37 cellular contexts compared by ENCODE assay signal in the genomic region with DNA sequence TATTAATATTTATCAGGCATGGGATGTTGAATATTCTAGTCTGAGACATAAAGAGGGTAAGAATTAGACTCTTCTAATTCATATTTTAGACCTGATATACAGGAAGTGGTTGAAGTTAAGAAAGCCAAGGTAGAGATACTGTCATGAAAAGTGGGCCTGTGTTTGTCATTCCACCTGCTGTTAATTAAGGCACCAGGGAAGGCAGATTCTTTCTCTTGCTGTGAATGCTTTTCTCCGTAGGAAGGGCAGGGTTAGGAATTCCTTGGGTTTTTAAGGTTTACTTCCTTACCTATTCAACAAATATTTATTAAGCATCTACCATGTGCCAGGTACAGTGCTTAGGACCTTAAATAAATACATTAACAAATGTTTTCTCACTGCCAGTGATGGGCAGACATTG.
"Had no signal": no experiment of that assay in that cellular context is flagged by ENCODE, and none has a peak within 500 bp of the region (broad histone marks: within the 10 kb centered on the region; RNA-seq: fewer than 3 reads in every experiment).

No MANE protein-coding gene starts in this region.

- ATAC-seq: activated CD4-positive, alpha-beta T cell treated with anti-CD3 and anti-CD28 coated beads for 36 hours; activated CD4-positive, CD25-positive, alpha-beta regulatory T cell treated with anti-CD3 and anti-CD28 coated beads, Interleukin-2, amount 50 U/mL, for 24 hours; activated CD8-positive, alpha-beta memory T cell treated with anti-CD3 and anti-CD28 coated beads, Interleukin-2, amount 10 ng/mL, durations not matched to agents 7 days and 5 days; activated CD8-positive, alpha-beta T cell treated with anti-CD3 and anti-CD28 coated beads, Interleukin-2, amount 10 ng/mL, durations not matched to agents 7 days and 5 days; activated naive CD8-positive, alpha-beta T cell treated with anti-CD3 and anti-CD28 coated beads, Interleukin-2, amount 50 U/mL, for 24 hours had no signal

- H3K27ac ChIP-seq: ascending aorta, cardiac muscle cell, VCaP had no signal

- H3K4me3 ChIP-seq: ascending aorta, cardiac muscle cell had no signal

- FAIRE-seq: bronchial epithelial cell, TTC549 had no signal

- DNase-seq: activated CD4-positive, alpha-beta memory T cell treated with anti-CD3 and anti-CD28 coated beads, Interleukin-2, amount 10 ng/mL, durations not matched to agents 7 days and 5 days; activated CD4-positive, alpha-beta T cell treated with anti-CD3 and anti-CD28 coated beads for 1 hour; activated CD4-positive, alpha-beta T cell treated with anti-CD3 and anti-CD28 coated beads for 36 hours; activated CD4-positive, alpha-beta T cell treated with anti-CD3 and anti-CD28 coated beads for 48 hours; activated CD4-positive, alpha-beta T cell treated with anti-CD3 and anti-CD28 coated beads, Interleukin-2, amount 10 ng/mL, durations not matched to agents 7 days and 5 days; activated CD4-positive, alpha-beta T cell treated with anti-CD3 and anti-CD28 coated beads, Interleukin-2, amount 50 U/mL, for 48 hours; activated CD4-positive, CD25-positive, alpha-beta regulatory T cell; activated CD8-positive, alpha-beta memory T cell treated with anti-CD3 and anti-CD28 coated beads for 24 hours; activated CD8-positive, alpha-beta memory T cell treated with anti-CD3 and anti-CD28 coated beads, Interleukin-2, amount 10 ng/mL, durations not matched to agents 7 days and 5 days; activated CD8-positive, alpha-beta memory T cell treated with anti-CD3 and anti-CD28 coated beads, Interleukin-2, amount 50 U/mL, for 48 hours; activated CD8-positive, alpha-beta T cell treated with anti-CD3 and anti-CD28 coated beads, Interleukin-2, amount 10 ng/mL, durations not matched to agents 7 days and 5 days; activated effector memory CD4-positive, alpha-beta T cell treated with Interleukin-2 at 50 U/mL for 16 hours; activated gamma-delta T cell; activated naive CD4-positive, alpha-beta T cell treated with anti-CD3 and anti-CD28 coated beads, Interleukin-2, amount 10 ng/mL, durations not matched to agents 7 days and 5 days; activated naive CD4-positive, alpha-beta T cell treated with Interleukin-2 at 50 U/mL for 16 hours; activated naive CD8-positive, alpha-beta T cell treated with anti-CD3 and anti-CD28 coated beads, Interleukin-2, amount 10 ng/mL, durations not matched to agents 7 days and 5 days; activated naive CD8-positive, alpha-beta T cell treated with anti-CD3 and anti-CD28 coated beads, Interleukin-2, amount 50 U/mL, for 24 hours; activated T-cell treated with anti-CD3 and anti-CD28 coated beads, Interleukin-2, amount 50 U/mL, for 24 hours; activated T-cell treated with anti-CD3 and anti-CD28 coated beads, Interleukin-2, amount 50 U/mL, for 48 hours; amygdala; anterior cingulate cortex; central memory CD4-positive, alpha-beta T cell; T-helper 1 cell; T-helper 2 cell; T-helper 9 cell had no signal

- H3K36me3 Mint-ChIP-seq: activated CD8-positive, alpha-beta memory T cell treated with anti-CD3 and anti-CD28 coated beads, Interleukin-2, amount 10 ng/mL, durations not matched to agents 7 days and 5 days; activated naive CD4-positive, alpha-beta T cell treated with anti-CD3 and anti-CD28 coated beads, Interleukin-2, amount 10 ng/mL, durations not matched to agents 7 days and 5 days; activated naive CD4-positive, alpha-beta T cell treated with anti-CD3 and anti-CD28 coated beads, Interleukin-2, amount 50 U/mL, for 24 hours; activated naive CD8-positive, alpha-beta T cell; activated naive CD8-positive, alpha-beta T cell treated with anti-CD3 and anti-CD28 coated beads, Interleukin-2, amount 10 ng/mL, durations not matched to agents 7 days and 5 days; brain had no signal

- H3K27me3 Mint-ChIP-seq: activated CD4-positive, alpha-beta memory T cell treated with anti-CD3 and anti-CD28 coated beads, Interleukin-2, amount 10 ng/mL, durations not matched to agents 7 days and 5 days; activated CD4-positive, alpha-beta T cell treated with anti-CD3 and anti-CD28 coated beads, Interleukin-2, amount 10 ng/mL, durations not matched to agents 7 days and 5 days; activated CD8-positive, alpha-beta memory T cell treated with anti-CD3 and anti-CD28 coated beads, Interleukin-2, amount 10 ng/mL, durations not matched to agents 7 days and 5 days; activated naive CD4-positive, alpha-beta T cell treated with anti-CD3 and anti-CD28 coated beads, Interleukin-2, amount 10 ng/mL, durations not matched to agents 7 days and 5 days; activated naive CD8-positive, alpha-beta T cell treated with anti-CD3 and anti-CD28 coated beads, Interleukin-2, amount 10 ng/mL, durations not matched to agents 7 days and 5 days; brain had no signal

- H3K27me3 ChIP-seq: ascending aorta, cardiac muscle cell had no signal

- H3K9me3 Mint-ChIP-seq: activated CD4-positive, alpha-beta T cell treated with anti-CD3 and anti-CD28 coated beads, Interleukin-2, amount 10 ng/mL, durations not matched to agents 7 days and 5 days; activated naive CD4-positive, alpha-beta T cell treated with anti-CD3 and anti-CD28 coated beads, Interleukin-2, amount 10 ng/mL, durations not matched to agents 7 days and 5 days; activated naive CD4-positive, alpha-beta T cell treated with anti-CD3 and anti-CD28 coated beads, Interleukin-2, amount 50 U/mL, for 24 hours; activated naive CD8-positive, alpha-beta T cell treated with anti-CD3 and anti-CD28 coated beads, Interleukin-2, amount 10 ng/mL, durations not matched to agents 7 days and 5 days; activated naive CD8-positive, alpha-beta T cell treated with anti-CD3 and anti-CD28 coated beads, Interleukin-2, amount 50 U/mL, for 24 hours; activated T-cell treated with anti-CD3 and anti-CD28 coated beads, Interleukin-2, amount 50 U/mL, for 24 hours; activated T-helper 2 cell treated with anti-CD3 and anti-CD28 coated beads, Interferon-gamma antibody, Interleukin-2, Interleukin-4, amounts not matched to agents 10 μg/mL and 5 μg/mL and 100 μg/mL, durations not matched to agents 14 hours and 24 hours and 36 hours; T-helper 1 cell treated with Interleukin-12 subunit alpha and Interleukin-12 subunit beta and Interleukin-4 antibody, amounts not matched to agents 30 μg/mL and 1 μg/mL, for 36 hours; T-helper 2 cell treated with Interferon-gamma antibody and Interleukin-4, amounts not matched to agents 5 μg/mL and 100 μg/mL, for 36 hours had no signal

- H3K27ac Mint-ChIP-seq: activated CD4-positive, alpha-beta memory T cell treated with anti-CD3 and anti-CD28 coated beads, Interleukin-2, amount 10 ng/mL, durations not matched to agents 7 days and 5 days; activated CD4-positive, alpha-beta T cell treated with anti-CD3 and anti-CD28 coated beads for 36 hours; activated CD4-positive, alpha-beta T cell treated with anti-CD3 and anti-CD28 coated beads, Interleukin-2, amount 10 ng/mL, durations not matched to agents 7 days and 5 days; activated CD8-positive, alpha-beta memory T cell treated with anti-CD3 and anti-CD28 coated beads, Interleukin-2, amount 10 ng/mL, durations not matched to agents 7 days and 5 days; activated CD8-positive, alpha-beta T cell treated with anti-CD3 and anti-CD28 coated beads, Interleukin-2, amount 10 ng/mL, durations not matched to agents 7 days and 5 days; activated naive CD4-positive, alpha-beta T cell treated with anti-CD3 and anti-CD28 coated beads, Interleukin-2, amount 10 ng/mL, durations not matched to agents 7 days and 5 days; activated naive CD4-positive, alpha-beta T cell treated with anti-CD3 and anti-CD28 coated beads, Interleukin-2, amount 50 U/mL, for 24 hours; activated naive CD8-positive, alpha-beta T cell; activated naive CD8-positive, alpha-beta T cell treated with anti-CD3 and anti-CD28 coated beads, Interleukin-2, amount 10 ng/mL, durations not matched to agents 7 days and 5 days; activated naive CD8-positive, alpha-beta T cell treated with anti-CD3 and anti-CD28 coated beads, Interleukin-2, amount 50 U/mL, for 24 hours; activated T-cell treated with anti-CD3 and anti-CD28 coated beads, Interleukin-2, amount 50 U/mL, for 24 hours; activated T-helper 2 cell treated with anti-CD3 and anti-CD28 coated beads, Interferon-gamma antibody, Interleukin-2, Interleukin-4, amounts not matched to agents 10 μg/mL and 5 μg/mL and 100 μg/mL, durations not matched to agents 14 hours and 24 hours and 36 hours; brain; T-helper 1 cell treated with Interleukin-12 subunit alpha and Interleukin-12 subunit beta and Interleukin-4 antibody, amounts not matched to agents 30 μg/mL and 1 μg/mL, for 36 hours; T-helper 2 cell treated with Interferon-gamma antibody and Interleukin-4, amounts not matched to agents 5 μg/mL and 100 μg/mL, for 36 hours had no signal

- H3K4me1 ChIP-seq: ascending aorta had no signal

- H3K4me3 Mint-ChIP-seq: activated CD4-positive, alpha-beta memory T cell treated with anti-CD3 and anti-CD28 coated beads, Interleukin-2, amount 10 ng/mL, durations not matched to agents 7 days and 5 days; activated CD4-positive, alpha-beta T cell treated with anti-CD3 and anti-CD28 coated beads for 36 hours; activated CD4-positive, alpha-beta T cell treated with anti-CD3 and anti-CD28 coated beads, Interleukin-2, amount 10 ng/mL, durations not matched to agents 7 days and 5 days; activated CD8-positive, alpha-beta memory T cell treated with anti-CD3 and anti-CD28 coated beads, Interleukin-2, amount 10 ng/mL, durations not matched to agents 7 days and 5 days; activated CD8-positive, alpha-beta T cell treated with anti-CD3 and anti-CD28 coated beads, Interleukin-2, amount 10 ng/mL, durations not matched to agents 7 days and 5 days; activated naive CD4-positive, alpha-beta T cell treated with anti-CD3 and anti-CD28 coated beads, Interleukin-2, amount 10 ng/mL, durations not matched to agents 7 days and 5 days; activated naive CD4-positive, alpha-beta T cell treated with anti-CD3 and anti-CD28 coated beads, Interleukin-2, amount 50 U/mL, for 24 hours; activated naive CD8-positive, alpha-beta T cell; activated naive CD8-positive, alpha-beta T cell treated with anti-CD3 and anti-CD28 coated beads, Interleukin-2, amount 10 ng/mL, durations not matched to agents 7 days and 5 days; activated naive CD8-positive, alpha-beta T cell treated with anti-CD3 and anti-CD28 coated beads, Interleukin-2, amount 50 U/mL, for 24 hours; activated T-cell treated with anti-CD3 and anti-CD28 coated beads, Interleukin-2, amount 50 U/mL, for 24 hours; brain; T-helper 1 cell treated with Interleukin-12 subunit alpha and Interleukin-12 subunit beta and Interleukin-4 antibody, amounts not matched to agents 30 μg/mL and 1 μg/mL, for 36 hours; T-helper 2 cell treated with Interferon-gamma antibody and Interleukin-4, amounts not matched to agents 5 μg/mL and 100 μg/mL, for 36 hours had no signal

- H3K4me1 Mint-ChIP-seq: activated CD4-positive, alpha-beta memory T cell treated with anti-CD3 and anti-CD28 coated beads, Interleukin-2, amount 10 ng/mL, durations not matched to agents 7 days and 5 days; activated CD4-positive, alpha-beta T cell treated with anti-CD3 and anti-CD28 coated beads for 36 hours; activated CD4-positive, alpha-beta T cell treated with anti-CD3 and anti-CD28 coated beads, Interleukin-2, amount 10 ng/mL, durations not matched to agents 7 days and 5 days; activated CD8-positive, alpha-beta memory T cell treated with anti-CD3 and anti-CD28 coated beads, Interleukin-2, amount 10 ng/mL, durations not matched to agents 7 days and 5 days; activated naive CD4-positive, alpha-beta T cell treated with anti-CD3 and anti-CD28 coated beads, Interleukin-2, amount 10 ng/mL, durations not matched to agents 7 days and 5 days; activated naive CD4-positive, alpha-beta T cell treated with anti-CD3 and anti-CD28 coated beads, Interleukin-2, amount 50 U/mL, for 24 hours; activated naive CD8-positive, alpha-beta T cell treated with anti-CD3 and anti-CD28 coated beads, Interleukin-2, amount 10 ng/mL, durations not matched to agents 7 days and 5 days; activated naive CD8-positive, alpha-beta T cell treated with anti-CD3 and anti-CD28 coated beads, Interleukin-2, amount 50 U/mL, for 24 hours; brain had no signal

- H3K9me3 ChIP-seq: ascending aorta had no signal

- H3K36me3 ChIP-seq: ascending aorta, cardiac muscle cell had no signal
